ENCODE assay signal across 20 cellular contexts in genomic region chr19:36120092-36120983, GRCh38. TPM values are rescaled to one million over a fixed set of nuclear protein-coding genes. Genes with fewer than 3 reads are reported as not detected.
DNase-seq lines count a peak whose midpoint lies in the region; ATAC-seq and TF ChIP-seq lines count a peak whose summit lies in the region.
"Had no signal": no experiment of that assay in that cellular context is flagged by ENCODE, and none has a peak within 500 bp of the region (broad histone marks: within the 10 kb centered on the region; RNA-seq: fewer than 3 reads in every experiment).

No MANE protein-coding gene starts in this region.

- DNase-seq in activated naive CD8-positive, alpha-beta T cell treated with anti-CD3 and anti-CD28 coated beads, Interleukin-2, amount 10 ng/mL, durations not matched to agents 7 days and 5 days: no peak
- DNase-seq in activated naive CD8-positive, alpha-beta T cell treated with anti-CD3 and anti-CD28 coated beads for 36 hours: no peak
- DNase-seq in NCI-H1417 treated with DMSO at 0.1 percent for 48 hours (lab: John Stamatoyannopoulos, UW) (peak; percentile 6), choroid plexus epithelial cell (ENCODE audit: low read depth) (peak; percentile 40), type B pancreatic cell (ENCODE audit: extremely low spot score, unreplicated experiment) (no peak), CD14-positive monocyte (ENCODE audit: low spot score) (no peak), DMS114 treated with DMSO at 0.1 percent for 48 hours (lab: John Stamatoyannopoulos, UW; ENCODE audit: unreplicated experiment) (no peak)
- DNase-seq in activated T-cell treated with anti-CD3 and anti-CD28 coated beads, Interleukin-2, amount 50 U/mL, for 1 hour: no peak
- DNase-seq: activated T-cell treated with anti-CD3 and anti-CD28 coated beads for 4 hours; adrenal gland; DMS53; foreskin melanocyte; NCI-H524 treated with DMSO at 0.1 percent for 48 hours; stimulated activated CD4-positive, alpha-beta T cell treated with anti-CD3 and anti-CD28 coated beads, Interleukin-2, amount 100 ng/mL, for 48 hours; stimulated activated CD8-positive, alpha-beta memory T cell treated with anti-CD3 and anti-CD28 coated beads, Interleukin-4, amount 100 ng/mL, for 48 hours; SW 1271; transverse colon had no signal

- ATAC-seq in activated naive CD8-positive, alpha-beta T cell treated with anti-CD3 and anti-CD28 coated beads, Interleukin-2, amount 10 ng/mL, durations not matched to agents 7 days and 5 days (ENCODE audit: low read depth): no peak
- ATAC-seq: sciatic nerve had no signal

- H3K27ac Mint-ChIP-seq in activated naive CD8-positive, alpha-beta T cell treated with anti-CD3 and anti-CD28 coated beads, Interleukin-2, amount 10 ng/mL, durations not matched to agents 7 days and 5 days: peak overlapping the region; percentile 48
- no peak overlapping the region for H3K27ac Mint-ChIP-seq in activated naive CD8-positive, alpha-beta T cell treated with anti-CD3 and anti-CD28 coated beads for 36 hours
- H3K27ac Mint-ChIP-seq in type B pancreatic cell (peak overlapping the region; percentile 75), CD14-positive monocyte (peak overlapping the region in 1 of 7 donors; percentile 25)

- no peaks in the 10 kb centered on the region for H3K9me3 Mint-ChIP-seq in activated naive CD8-positive, alpha-beta T cell treated with anti-CD3 and anti-CD28 coated beads, Interleukin-2, amount 10 ng/mL, durations not matched to agents 7 days and 5 days
- no peaks in the 10 kb centered on the region for H3K9me3 Mint-ChIP-seq in activated naive CD8-positive, alpha-beta T cell treated with anti-CD3 and anti-CD28 coated beads for 36 hours
- H3K9me3 Mint-ChIP-seq in type B pancreatic cell (no peaks in the 10 kb centered on the region), CD14-positive monocyte (no peaks in the 10 kb centered on the region)

- intact Hi-C loops in CD14-positive monocyte (cut with micrococcal nuclease): no loop called here

- H3K36me3 Mint-ChIP-seq in activated naive CD8-positive, alpha-beta T cell treated with anti-CD3 and anti-CD28 coated beads, Interleukin-2, amount 10 ng/mL, durations not matched to agents 7 days and 5 days: peaks cover 25% of the 10 kb centered on the region
- peaks cover 9% of the 10 kb centered on the region for H3K36me3 Mint-ChIP-seq in activated naive CD8-positive, alpha-beta T cell treated with anti-CD3 and anti-CD28 coated beads for 36 hours
- H3K36me3 Mint-ChIP-seq in type B pancreatic cell: peaks cover 4% of the 10 kb centered on the region
- peaks cover 72 to 85% of the 10 kb centered on the region in 2 donors for H3K36me3 Mint-ChIP-seq in CD14-positive monocyte

- peaks cover 18% of the 10 kb centered on the region for H3K4me1 Mint-ChIP-seq in activated naive CD8-positive, alpha-beta T cell treated with anti-CD3 and anti-CD28 coated beads, Interleukin-2, amount 10 ng/mL, durations not matched to agents 7 days and 5 days
- H3K4me1 Mint-ChIP-seq in activated naive CD8-positive, alpha-beta T cell treated with anti-CD3 and anti-CD28 coated beads for 36 hours: peaks cover 9% of the 10 kb centered on the region
- H3K4me1 Mint-ChIP-seq in type B pancreatic cell (ENCODE audit: unreplicated experiment) (peaks cover 20% of the 10 kb centered on the region), CD14-positive monocyte (peaks cover 13% of the 10 kb centered on the region)

- H3K4me3 Mint-ChIP-seq in activated naive CD8-positive, alpha-beta T cell treated with anti-CD3 and anti-CD28 coated beads, Interleukin-2, amount 10 ng/mL, durations not matched to agents 7 days and 5 days: no peak overlapping the region
- H3K4me3 Mint-ChIP-seq in activated naive CD8-positive, alpha-beta T cell treated with anti-CD3 and anti-CD28 coated beads for 36 hours: no peak overlapping the region
- peak overlapping the region; percentile 58 for H3K4me3 Mint-ChIP-seq in type B pancreatic cell
- no peak overlapping the region for H3K4me3 Mint-ChIP-seq in CD14-positive monocyte

- POLR2A ChIA-PET in activated naive CD8-positive, alpha-beta T cell treated with anti-CD3 and anti-CD28 coated beads, Interleukin-2, amount 10 ng/mL, durations not matched to agents 7 days and 5 days (lab: Charles Lee): no interaction called here

- H3K27me3 Mint-ChIP-seq in activated naive CD8-positive, alpha-beta T cell treated with anti-CD3 and anti-CD28 coated beads, Interleukin-2, amount 10 ng/mL, durations not matched to agents 7 days and 5 days: no peaks in the 10 kb centered on the region
- peaks cover under 1% of the 10 kb centered on the region for H3K27me3 Mint-ChIP-seq in activated naive CD8-positive, alpha-beta T cell treated with anti-CD3 and anti-CD28 coated beads for 36 hours
- no peaks in the 10 kb centered on the region for H3K27me3 Mint-ChIP-seq in type B pancreatic cell
- peaks cover 0 to 1% (median 0%) of the 10 kb centered on the region in 3 donors for H3K27me3 Mint-ChIP-seq in CD14-positive monocyte (ENCODE audit: low read depth in 3 of 3)

- no peak overlapping the region for H3K4me3 ChIP-seq in choroid plexus epithelial cell (ENCODE audit: low read depth, low read length)
- H3K4me3 ChIP-seq: adrenal gland, transverse colon had no signal

- no peak for TF ChIP-seq CTCF in choroid plexus epithelial cell (conservative IDR thresholded peaks at IDR 0.05; ENCODE audit: low read depth, low read length)
- no peak for TF ChIP-seq CTCF in type B pancreatic cell (conservative IDR thresholded peaks at IDR 0.05)
- TF ChIP-seq CTCF in CD14-positive monocyte (IDR thresholded peaks at IDR 0.05): no peak

RNA-seq across cellular contexts. Expression of gene TBCB, which starts 5.1 kb away (rescaled TPM):
- total RNA-seq in activated naive CD8-positive, alpha-beta T cell treated with anti-CD3 and anti-CD28 coated beads, Interleukin-2, amount 10 ng/mL, durations not matched to agents 7 days and 5 days: 100 to 1,000 TPM; 150 to 152 TPM
- total RNA-seq in activated naive CD8-positive, alpha-beta T cell treated with anti-CD3 and anti-CD28 coated beads for 36 hours: 10 to 100 TPM; 89.2 to 91.1 TPM
- total RNA-seq in type B pancreatic cell (ENCODE audit: low replicate concordance): 106 and 148 TPM in 2 replicates
- polyA plus RNA-seq in CD14-positive monocyte: 100 to 1,000 TPM; 178 to 233 TPM

RNA-seq across cellular contexts. Expression of gene POLR2I, which starts 5.7 kb away (rescaled TPM):
- total RNA-seq in activated naive CD8-positive, alpha-beta T cell treated with anti-CD3 and anti-CD28 coated beads, Interleukin-2, amount 10 ng/mL, durations not matched to agents 7 days and 5 days: 10 to 100 TPM; 46.1 to 49.8 TPM
- 10 to 100 TPM; 93.4 to 94.0 TPM for total RNA-seq in activated naive CD8-positive, alpha-beta T cell treated with anti-CD3 and anti-CD28 coated beads for 36 hours
- 74.7 and 81.7 TPM in 2 replicates for total RNA-seq in type B pancreatic cell (ENCODE audit: low replicate concordance)
- polyA plus RNA-seq in CD14-positive monocyte: 10 to 100 TPM; 57.9 to 73.9 TPM

RNA-seq across cellular contexts. Expression of gene OVOL3, which starts 9.4 kb away (rescaled TPM):
- not detected for total RNA-seq in activated naive CD8-positive, alpha-beta T cell treated with anti-CD3 and anti-CD28 coated beads, Interleukin-2, amount 10 ng/mL, durations not matched to agents 7 days and 5 days
- total RNA-seq in activated naive CD8-positive, alpha-beta T cell treated with anti-CD3 and anti-CD28 coated beads for 36 hours: not detected
- not detected in 2 replicates for total RNA-seq in type B pancreatic cell (ENCODE audit: low replicate concordance)
- polyA plus RNA-seq in CD14-positive monocyte: not detected
- total RNA-seq: adrenal gland, H4, lung microvascular endothelial cell, sciatic nerve, transverse colon had no signal
- polyA plus RNA-seq: adrenal gland had no signal

RNA-seq across cellular contexts. Expression of gene CAPNS1, which starts 19.5 kb away (rescaled TPM):
- 100 to 1,000 TPM; 400 to 405 TPM for total RNA-seq in activated naive CD8-positive, alpha-beta T cell treated with anti-CD3 and anti-CD28 coated beads, Interleukin-2, amount 10 ng/mL, durations not matched to agents 7 days and 5 days
- 100 to 1,000 TPM; 292 to 307 TPM for total RNA-seq in activated naive CD8-positive, alpha-beta T cell treated with anti-CD3 and anti-CD28 coated beads for 36 hours
- 426 and 510 TPM in 2 replicates for total RNA-seq in type B pancreatic cell (ENCODE audit: low replicate concordance)
- 100 to 1,000 TPM; 239 to 282 TPM for polyA plus RNA-seq in CD14-positive monocyte

RNA-seq across cellular contexts. Expression of gene COX7A1, which starts 31.9 kb away (rescaled TPM):
- total RNA-seq in activated naive CD8-positive, alpha-beta T cell treated with anti-CD3 and anti-CD28 coated beads, Interleukin-2, amount 10 ng/mL, durations not matched to agents 7 days and 5 days: not detected
- not detected for total RNA-seq in activated naive CD8-positive, alpha-beta T cell treated with anti-CD3 and anti-CD28 coated beads for 36 hours
- total RNA-seq in type B pancreatic cell (ENCODE audit: low replicate concordance): not detected in 2 replicates
- polyA plus RNA-seq in CD14-positive monocyte: not detected
- total RNA-seq: H4 had no signal

Comparison
In these comparisons a context has a peak if more than half of its experiments do, and no peak if none do; other contexts are left out.
1. DNase-seq: peak in NCI-H1417 treated with DMSO at 0.1 percent for 48 hours (single experiment) and choroid plexus epithelial cell (single experiment); none in activated naive CD8-positive, alpha-beta T cell treated with anti-CD3 and anti-CD28 coated beads, Interleukin-2, amount 10 ng/mL, durations not matched to agents 7 days and 5 days (single experiment), activated naive CD8-positive, alpha-beta T cell treated with anti-CD3 and anti-CD28 coated beads for 36 hours (single experiment), type B pancreatic cell (single experiment), CD14-positive monocyte (single experiment), DMS114 treated with DMSO at 0.1 percent for 48 hours (single experiment) and activated T-cell treated with anti-CD3 and anti-CD28 coated beads, Interleukin-2, amount 50 U/mL, for 1 hour (single experiment).